8 cellular contexts compared by ENCODE assay signal in the genomic region with DNA sequence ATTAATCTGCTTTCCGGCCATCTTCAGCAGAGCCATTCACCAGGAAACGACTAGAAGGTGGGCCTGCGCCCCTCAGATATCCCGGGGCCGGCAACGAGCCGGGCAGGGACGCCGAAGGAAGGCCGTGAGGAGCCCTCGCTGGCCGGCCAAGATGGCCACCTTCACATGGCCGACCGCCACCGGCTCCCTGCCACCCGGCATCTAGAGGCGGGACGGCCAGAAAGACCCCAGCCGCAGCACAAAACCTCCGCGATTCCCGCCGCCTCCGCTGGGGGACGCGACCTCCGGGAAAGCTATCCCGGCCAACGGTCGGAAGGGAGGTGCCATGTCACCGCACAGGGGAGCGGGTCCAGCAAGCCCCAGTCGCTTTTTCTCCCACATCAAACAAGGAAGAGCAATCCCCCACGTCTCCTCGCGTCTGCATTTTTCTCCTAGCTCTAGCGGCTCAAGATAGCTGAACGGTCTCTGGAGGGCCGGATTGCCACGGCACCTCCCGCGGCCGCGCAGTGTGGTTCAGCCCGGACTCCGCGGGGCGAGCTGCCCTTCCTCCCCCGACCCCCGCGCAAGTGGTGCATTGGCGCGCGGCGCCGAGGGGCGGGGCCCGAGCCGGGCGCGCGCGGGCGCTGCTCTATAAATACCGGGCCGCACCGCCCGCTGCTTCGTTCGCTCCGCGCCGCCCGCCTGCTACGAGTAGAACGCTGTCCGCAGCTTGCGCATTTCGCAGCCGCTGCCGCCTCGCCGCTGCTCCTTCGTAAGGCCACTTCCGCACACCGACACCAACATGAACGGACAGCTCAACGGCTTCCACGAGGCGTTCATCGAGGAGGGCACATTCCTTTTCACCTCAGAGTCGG. TPM values are rescaled to one million over a fixed set of nuclear protein-coding genes. Genes with fewer than 3 reads are reported as not detected.
DNase-seq lines count a peak whose midpoint lies in the region; ATAC-seq and TF ChIP-seq lines count a peak whose summit lies in the region.

A gene (plus strand): TSS at position 662 of the 854 bp plus-strand sequence. CDS start 120 bp downstream, at position 782.

- ATAC-seq in HG03196 (IDR thresholded peaks at IDR 0.05; ENCODE audit: unreplicated experiment) (peak; percentile 69), activated B cell treated with CpG ODN at 0.5 μM for 24 hours (ENCODE audit: low read depth) (peak; percentile 80)

- no peaks in the 10 kb centered on the region for H3K27me3 Mint-ChIP-seq in activated B cell treated with CpG ODN at 0.5 μM for 24 hours

- peak; percentile 100 for TF ChIP-seq POLR2A in GM18951 (IDR thresholded peaks at IDR 0.05; ENCODE audit: extremely low read depth, insufficient read depth, insufficient read length)

- peak within 1 kb of the TSS; percentile 99 for H3K27ac Mint-ChIP-seq in activated B cell treated with CpG ODN at 0.5 μM for 24 hours

- peaks cover 51% of the 10 kb centered on the region for H3K36me3 Mint-ChIP-seq in activated B cell treated with CpG ODN at 0.5 μM for 24 hours (ENCODE audit: low read depth)

- in situ Hi-C loops in GM18951 (cut with MboI; ENCODE audit: low sequenced_read_pairs, unreplicated experiment) = no loop called here

- peak within 1 kb of the TSS; percentile 100 for H3K27ac ChIP-seq in caudate nucleus (ENCODE audit: low read depth, low read length)

- H3K9me3 Mint-ChIP-seq in activated B cell treated with CpG ODN at 0.5 μM for 24 hours = no peaks in the 10 kb centered on the region

- CTCF ChIA-PET in activated B cell treated with CpG ODN at 0.5 μM for 24 hours (lab: Charles Lee) = interaction anchor here (0.8 to 6.0 kb wide), 6 partner anchors 10 to 147 kb away, joined by 3 to 52 read pairs (median 4); no protein-coding TSS in a partner anchor

- intact Hi-C loops in activated B cell treated with CpG ODN at 0.5 μM for 24 hours (cut with micrococcal nuclease) = loop anchor here (1.0 to 5.0 kb wide), 9 partner anchors 23 to 902 kb away; a partner anchor contains a TSS

- H3K4me1 Mint-ChIP-seq in activated B cell treated with CpG ODN at 0.5 μM for 24 hours = peaks cover 37% of the 10 kb centered on the region

- H3K4me3 ChIP-seq in AG09309 (ENCODE audit: control insufficient read depth, low read depth, low read length) = peak within 1 kb of the TSS; percentile 92

- TF ChIP-seq CTCF in AG09309 (IDR thresholded peaks at IDR 0.05; ENCODE audit: control insufficient read depth, insufficient read depth, low read depth, low read length, missing control alignments) (peak; percentile 75), activated B cell treated with CpG ODN at 0.5 μM for 24 hours (IDR thresholded peaks at IDR 0.05) (no peak)

- peak within 1 kb of the TSS; percentile 96 for H3K4me3 Mint-ChIP-seq in activated B cell treated with CpG ODN at 0.5 μM for 24 hours

- POLR2A ChIA-PET in activated B cell treated with CpG ODN at 0.5 μM for 24 hours (lab: Charles Lee) = interaction anchor here (0.6 to 8.1 kb wide), 53 partner anchors 9 to 1072 kb away, joined by 3 to 137 read pairs (median 5); a partner anchor contains a TSS

- DNase-seq in AG09309 (ENCODE audit: low read depth) (peak; percentile 67), NCI-H226 (peak; percentile 84), activated B cell treated with CpG ODN at 0.5 μM for 24 hours (peak; percentile 94), caudate nucleus (lab: John Stamatoyannopoulos, UW) (peak in 60 of 61 donors; percentile 57 to 99 (median 93)), islet precursor cell (peak; percentile 98)
- peak; percentile 87 to 91 (median 88) for DNase-seq in stimulated activated CD4-positive, alpha-beta T cell treated with anti-CD3 and anti-CD28 coated beads, Interleukin-12 subunit alpha, Interleukin-12 subunit beta, amount 100 ng/mL, for 48 hours (ENCODE audit: low read depth in 2 of 3, low spot score in 1 of 3)

RNA-seq across cellular contexts. Expression of the gene that starts here (rescaled TPM):
- 228 and 265 TPM in 2 replicates for total RNA-seq in activated B cell treated with CpG ODN at 0.5 μM for 24 hours

Comparison
In these comparisons a context has a peak if more than half of its experiments do, and no peak if none do; other contexts are left out.
1. Peak in every context shown above with its lines: DNase-seq, ATAC-seq, H3K4me3 ChIP-seq and H3K27ac ChIP-seq.